Comparison of ENCODE assay signal across 31 cellular contexts in genomic region chr11:71215372-71215965, GRCh38. TPM values are rescaled to one million over a fixed set of nuclear protein-coding genes. Genes with fewer than 3 reads are reported as not detected.
"Had no signal": no experiment of that assay in that cellular context is flagged by ENCODE, and none has a peak within 500 bp of the region (broad histone marks: within the 10 kb centered on the region; RNA-seq: fewer than 3 reads in every experiment).

No MANE protein-coding gene starts in this region.

- H3K4me3 Mint-ChIP-seq: activated CD4-positive, alpha-beta T cell treated with anti-CD3 and anti-CD28 coated beads for 36 hours; activated CD8-positive, alpha-beta memory T cell treated with anti-CD3 and anti-CD28 coated beads, Interleukin-2, amount 10 ng/mL, durations not matched to agents 7 days and 5 days; activated CD8-positive, alpha-beta T cell treated with anti-CD3 and anti-CD28 coated beads, Interleukin-2, amount 10 ng/mL, durations not matched to agents 7 days and 5 days; activated naive CD8-positive, alpha-beta T cell; immature natural killer cell; naive thymus-derived CD8-positive, alpha-beta T cell had no signal

- H3K27me3 ChIP-seq: body of pancreas, transverse colon had no signal

- H3K4me3 ChIP-seq: body of pancreas, coronary artery, dorsolateral prefrontal cortex, lower lobe of right lung, smooth muscle cell, suprapubic skin, transverse colon had no signal

- FAIRE-seq: frontal cortex, urothelium cell line had no signal

- H3K4me2 ChIP-seq: smooth muscle cell had no signal

- H3K4me1 ChIP-seq: lower lobe of right lung, transverse colon had no signal

- H3K27ac Mint-ChIP-seq: activated CD4-positive, alpha-beta T cell treated with anti-CD3 and anti-CD28 coated beads for 36 hours; activated CD8-positive, alpha-beta memory T cell treated with anti-CD3 and anti-CD28 coated beads, Interleukin-2, amount 10 ng/mL, durations not matched to agents 7 days and 5 days; activated CD8-positive, alpha-beta T cell treated with anti-CD3 and anti-CD28 coated beads, Interleukin-2, amount 10 ng/mL, durations not matched to agents 7 days and 5 days; activated naive CD8-positive, alpha-beta T cell; immature natural killer cell; progenitor cell of endocrine pancreas had no signal

- H3K27me3 Mint-ChIP-seq: activated CD8-positive, alpha-beta memory T cell treated with anti-CD3 and anti-CD28 coated beads, Interleukin-2, amount 10 ng/mL, durations not matched to agents 7 days and 5 days; activated naive CD8-positive, alpha-beta T cell; progenitor cell of endocrine pancreas had no signal

- H3K4me1 Mint-ChIP-seq: activated CD4-positive, alpha-beta T cell treated with anti-CD3 and anti-CD28 coated beads for 36 hours; activated CD8-positive, alpha-beta memory T cell treated with anti-CD3 and anti-CD28 coated beads, Interleukin-2, amount 10 ng/mL, durations not matched to agents 7 days and 5 days; immature natural killer cell; naive thymus-derived CD8-positive, alpha-beta T cell had no signal

- H3K36me3 ChIP-seq: lower lobe of right lung, suprapubic skin, transverse colon had no signal

- H3K36me3 Mint-ChIP-seq: activated CD8-positive, alpha-beta memory T cell treated with anti-CD3 and anti-CD28 coated beads, Interleukin-2, amount 10 ng/mL, durations not matched to agents 7 days and 5 days; activated naive CD8-positive, alpha-beta T cell; immature natural killer cell; naive thymus-derived CD8-positive, alpha-beta T cell had no signal

- H3K9me3 Mint-ChIP-seq: immature natural killer cell had no signal

- H3K9me3 ChIP-seq: body of pancreas, lower lobe of right lung, suprapubic skin, transverse colon had no signal

- ATAC-seq: activated CD4-positive, alpha-beta T cell treated with anti-CD3 and anti-CD28 coated beads for 36 hours; activated CD8-positive, alpha-beta memory T cell treated with anti-CD3 and anti-CD28 coated beads, Interleukin-2, amount 10 ng/mL, durations not matched to agents 7 days and 5 days; activated CD8-positive, alpha-beta T cell treated with anti-CD3 and anti-CD28 coated beads, Interleukin-2, amount 10 ng/mL, durations not matched to agents 7 days and 5 days; body of pancreas; left lobe of liver; naive thymus-derived CD8-positive, alpha-beta T cell had no signal

- H3K27ac ChIP-seq: body of pancreas, coronary artery, dorsolateral prefrontal cortex, lower lobe of right lung, suprapubic skin, transverse colon had no signal

- DNase-seq: activated CD4-positive, alpha-beta T cell treated with anti-CD3 and anti-CD28 coated beads for 36 hours; activated CD4-positive, CD25-positive, alpha-beta regulatory T cell; activated CD8-positive, alpha-beta memory T cell treated with anti-CD3 and anti-CD28 coated beads, Interleukin-2, amount 10 ng/mL, durations not matched to agents 7 days and 5 days; activated CD8-positive, alpha-beta T cell treated with anti-CD3 and anti-CD28 coated beads, Interleukin-2, amount 10 ng/mL, durations not matched to agents 7 days and 5 days; activated effector memory CD4-positive, alpha-beta T cell treated with Interleukin-2 at 50 U/mL for 16 hours; activated naive CD4-positive, alpha-beta T cell treated with Interleukin-2 at 50 U/mL for 16 hours; activated T-cell treated with anti-CD3 and anti-CD28 coated beads for 4 hours; anterior cingulate cortex; body of pancreas; cerebellar nuclear complex; effector memory CD4-positive, alpha-beta T cell; glutamatergic neuron; hypothalamus; immature natural killer cell; lower lobe of right lung; mesenchymal stem cell; stimulated activated CD4-positive, alpha-beta T cell treated with anti-CD3 and anti-CD28 coated beads, Interleukin-15, amount 100 ng/mL, for 24 hours; stimulated activated CD4-positive, alpha-beta T cell treated with anti-CD3 and anti-CD28 coated beads, Interleukin-2, amount 100 ng/mL, for 24 hours; stimulated activated naive CD4-positive, alpha-beta T cell; transverse colon had no signal

RNA-seq across cellular contexts. Expression of gene SHANK2, which starts 36.9 kb away (rescaled TPM):
- total RNA-seq: activated CD4-positive, alpha-beta T cell treated with anti-CD3 and anti-CD28 coated beads for 36 hours; activated CD8-positive, alpha-beta memory T cell treated with anti-CD3 and anti-CD28 coated beads, Interleukin-2, amount 10 ng/mL, durations not matched to agents 7 days and 5 days; activated CD8-positive, alpha-beta T cell treated with anti-CD3 and anti-CD28 coated beads, Interleukin-2, amount 10 ng/mL, durations not matched to agents 7 days and 5 days; naive thymus-derived CD8-positive, alpha-beta T cell; T-helper 1 cell treated with Interleukin-12 subunit alpha and Interleukin-12 subunit beta and Interleukin-4 antibody, amounts not matched to agents 30 ng/mL and 1 ng/mL, for 36 hours had no signal
- polyA plus RNA-seq: immature natural killer cell; naive thymus-derived CD8-positive, alpha-beta T cell had no signal
